In genomic region chr14:72830786-72831583, GRCh38 we compare ENCODE assay signal across 20 cellular contexts.
A peak's percentile ranks its signal among the peaks of the same experiment; 100 is the strongest.
DNase-seq lines count a peak whose midpoint lies in the region; ATAC-seq, FAIRE-seq and TF ChIP-seq lines count a peak whose summit lies in the region.
"Had no signal": no experiment of that assay in that cellular context is flagged by ENCODE, and none has a peak within 500 bp of the region (broad histone marks: within the 10 kb centered on the region; RNA-seq: fewer than 3 reads in every experiment).

No MANE protein-coding gene starts in this region.

- H3K9me3 ChIP-seq in Peyer's patch (no peaks in the 10 kb centered on the region), endothelial cell of umbilical vein (replicated peaks; ENCODE audit: control insufficient read depth, insufficient read depth, low read length) (no peaks in the 10 kb centered on the region), gastrocnemius medialis (no peaks in the 10 kb centered on the region)
- H3K9me3 ChIP-seq: MG63, pancreas had no signal

- no peak for ATAC-seq in gastrocnemius medialis
- ATAC-seq: activated CD8-positive, alpha-beta memory T cell treated with anti-CD3 and anti-CD28 coated beads, Interleukin-2, amount 10 ng/mL, durations not matched to agents 7 days and 5 days; pancreas had no signal

- no peaks in the 10 kb centered on the region for H3K9me1 ChIP-seq in endothelial cell of umbilical vein (replicated peaks; ENCODE audit: control insufficient read depth, extremely low read depth, insufficient read depth, low read length)

- H3K9ac ChIP-seq in endothelial cell of umbilical vein (replicated peaks; ENCODE audit: extremely low read depth, insufficient read depth, low read length): no peak overlapping the region

- TF ChIP-seq POLR2A in Peyer's patch (IDR thresholded peaks at IDR 0.05): no peak
- no peak for TF ChIP-seq POLR2A in endothelial cell of umbilical vein (IDR thresholded peaks at IDR 0.05; ENCODE audit: low read depth, low read length)
- TF ChIP-seq POLR2A in gastrocnemius medialis (IDR thresholded peaks at IDR 0.05): no peak

- peak in 2 of 3 donors; percentile 72 to 78 for DNase-seq in Peyer's patch
- DNase-seq in endothelial cell of umbilical vein (ENCODE audit: low read depth, low spot score): peak; percentile 24
- peak; percentile 54 for DNase-seq in left kidney (ENCODE audit: low read depth, low spot score)
- DNase-seq in gastrocnemius medialis: peak in 1 of 2 donors; percentile 47
- no peak for DNase-seq in RKO (ENCODE audit: low spot score)
- DNase-seq in activated CD4-positive, alpha-beta T cell treated with anti-CD3 and anti-CD28 coated beads, Interleukin-2, amount 50 U/mL, for 1 hour: no peak
- no peak for DNase-seq in H4 (ENCODE audit: low spot score)
- DNase-seq in GM19238 (ENCODE audit: insufficient read length, low spot score): no peak
- DNase-seq: activated CD8-positive, alpha-beta memory T cell treated with anti-CD3 and anti-CD28 coated beads, Interleukin-2, amount 10 ng/mL, durations not matched to agents 7 days and 5 days; activated effector memory CD4-positive, alpha-beta T cell treated with Interleukin-2 at 50 U/mL for 16 hours; COR-L47; glutamatergic neuron; IMR-90; kidney; MG63; NCI-H2029; NCI-H524; pancreas had no signal

- H3K36me3 ChIP-seq in Peyer's patch: no peaks in the 10 kb centered on the region
- no peaks in the 10 kb centered on the region for H3K36me3 ChIP-seq in endothelial cell of umbilical vein (ENCODE audit: control insufficient read depth in 2 of 2, extremely low read depth in 1 of 2, insufficient read depth in 2 of 2, low read length in 2 of 2)
- no peaks in the 10 kb centered on the region for H3K36me3 ChIP-seq in gastrocnemius medialis
- H3K36me3 ChIP-seq: MG63, pancreas had no signal

- intact Hi-C loops in endothelial cell of umbilical vein (cut with micrococcal nuclease): no loop called here
- intact Hi-C loops in gastrocnemius medialis (cut with DNase I; ENCODE audit: low total_unique reads): no loop called here

- H3K4me3 ChIP-seq in Peyer's patch: no peak overlapping the region
- no peak overlapping the region for H3K4me3 ChIP-seq in endothelial cell of umbilical vein (replicated peaks in 1 of 3; ENCODE audit: insufficient read depth in 1 of 3, low read depth in 1 of 3, low read length in 3 of 3)
- no peak overlapping the region for H3K4me3 ChIP-seq in gastrocnemius medialis
- H3K4me3 ChIP-seq: MG63, pancreas, skin epidermis had no signal

- H2AFZ ChIP-seq in endothelial cell of umbilical vein (ENCODE audit: low read depth, low read length): no peak overlapping the region

- in situ Hi-C loops in gastrocnemius medialis (cut with MboI; ENCODE audit: low sequenced_read_pairs in 4 of 4): no loop called here

- no peak for FAIRE-seq in endothelial cell of umbilical vein (lab: Jason Lieb, UNC)
- FAIRE-seq: colon, kidney, pancreas had no signal

- POLR2A ChIA-PET in endothelial cell of umbilical vein (lab: Charles Lee): no interaction called here

- H3K4me2 ChIP-seq in endothelial cell of umbilical vein (ENCODE audit: insufficient read depth, low read length): no peak overlapping the region

- no peak for TF ChIP-seq CTCF in Peyer's patch (IDR thresholded peaks at IDR 0.05)
- TF ChIP-seq CTCF in endothelial cell of umbilical vein (IDR thresholded peaks at IDR 0.05; ENCODE audit: extremely low read depth in 1 of 2, insufficient read depth in 1 of 2, low read depth in 1 of 2, low read length in 2 of 2): no peak
- TF ChIP-seq CTCF in gastrocnemius medialis (IDR thresholded peaks at IDR 0.05 in 4 of 5, conservative IDR thresholded peaks at IDR 0.05 in 1 of 5): no peak

- H4K20me1 ChIP-seq in endothelial cell of umbilical vein (replicated peaks; ENCODE audit: control insufficient read depth, extremely low read depth, insufficient read depth, low read length): no peaks in the 10 kb centered on the region

- no peaks in the 10 kb centered on the region for H3K79me2 ChIP-seq in endothelial cell of umbilical vein (ENCODE audit: control insufficient read depth, insufficient read depth, low read length)

- H3K27me3 ChIP-seq in Peyer's patch (no peaks in the 10 kb centered on the region), endothelial cell of umbilical vein (ENCODE audit: control insufficient read depth in 2 of 2, insufficient read depth in 2 of 2, low read length in 2 of 2) (no peaks in the 10 kb centered on the region), gastrocnemius medialis (no peaks in the 10 kb centered on the region)
- H3K27me3 ChIP-seq: MG63, pancreas had no signal

- dilution Hi-C loops in endothelial cell of umbilical vein (cut with MboI; ENCODE audit: extremely low pct_ligation_motif_present, low sequenced_read_pairs): no loop called here

- BruUV-seq in endothelial cell of umbilical vein (replicated peaks; lab: Mats Ljungman, UMichigan): no TSS peak

- peak overlapping the region in 2 of 4 donors; percentile 26 to 69 for H3K27ac ChIP-seq in Peyer's patch
- no peak overlapping the region for H3K27ac ChIP-seq in endothelial cell of umbilical vein (ENCODE audit: insufficient read depth, low read depth, low read length)
- H3K27ac ChIP-seq in gastrocnemius medialis: peak overlapping the region; percentile 71 to 79 (median 76)
- H3K27ac ChIP-seq: pancreas, skin epidermis had no signal

- CTCF ChIA-PET in endothelial cell of umbilical vein (lab: Charles Lee): interaction anchor here (0.7 to 1.6 kb wide), 6 partner anchors 13 to 317 kb away, joined by 3 to 6 read pairs (median 3); partner anchors contain the start of gene DPF3

- H3K4me1 ChIP-seq in Peyer's patch (peaks cover 0 to 13% (median 0%) of the 10 kb centered on the region in 4 donors), endothelial cell of umbilical vein (ENCODE audit: control insufficient read depth, extremely low read depth, insufficient read depth, low read length) (peaks cover 3% of the 10 kb centered on the region), gastrocnemius medialis (peaks cover 26 to 47% of the 10 kb centered on the region in 2 donors)
- H3K4me1 ChIP-seq: pancreas had no signal

TF ChIP-seq in endothelial cell of umbilical vein, 7 proteins besides CTCF, POLR2A, EP300 and RAD21:
- TF ChIP-seq GATA2 (IDR thresholded peaks at IDR 0.05; ENCODE audit: insufficient read depth, insufficient read length, low read depth, low read length): no peak
- no peak for TF ChIP-seq MYC (IDR thresholded peaks at IDR 0.05; ENCODE audit: low read depth, low read length)
- TF ChIP-seq POLR2AphosphoS5 (IDR thresholded peaks at IDR 0.05; ENCODE audit: insufficient read depth, low read depth, low read length): no peak
- TF ChIP-seq EZH2 (IDR thresholded peaks at IDR 0.05; ENCODE audit: borderline replicate concordance, low read depth, low read length, severe bottlenecking): no peak
- no peak for TF ChIP-seq FOS (IDR thresholded peaks at IDR 0.05; ENCODE audit: borderline replicate concordance, insufficient read depth, low read length)
- TF ChIP-seq MAX (IDR thresholded peaks at IDR 0.05; ENCODE audit: insufficient read depth, insufficient read length): no peak
- TF ChIP-seq JUN (IDR thresholded peaks at IDR 0.05; ENCODE audit: borderline replicate concordance, insufficient read depth, insufficient read length, low read depth): no peak

Comparison
In these comparisons a context has a peak if more than half of its experiments do, and no peak if none do; other contexts are left out.
1. DNase-seq: peak in Peyer's patch (2 of 3), endothelial cell of umbilical vein (single experiment) and left kidney (single experiment); none in RKO (single experiment), activated CD4-positive, alpha-beta T cell treated with anti-CD3 and anti-CD28 coated beads, Interleukin-2, amount 50 U/mL, for 1 hour (single experiment), H4 (single experiment) and GM19238 (single experiment).